ENCODE assay signal across 12 cellular contexts in genomic region chr5:80198920-80199319, GRCh38. TPM values are rescaled to one million over a fixed set of nuclear protein-coding genes. Genes with fewer than 3 reads are reported as not detected.
A peak's percentile ranks its signal among the peaks of the same experiment; 100 is the strongest.
DNase-seq lines count a peak whose midpoint lies in the region; FAIRE-seq and TF ChIP-seq lines count a peak whose summit lies in the region.
"Had no signal": no experiment of that assay in that cellular context is flagged by ENCODE, and none has a peak within 500 bp of the region (broad histone marks: within the 10 kb centered on the region; RNA-seq: fewer than 3 reads in every experiment).

No MANE protein-coding gene starts in this region.

- no peak for TF ChIP-seq EP300 in H1 (IDR thresholded peaks at IDR 0.05; ENCODE audit: borderline replicate concordance in 1 of 2, low read depth in 2 of 2, low read length in 2 of 2)

- no peak overlapping the region for H3K4ac ChIP-seq in H1 (replicated peaks; ENCODE audit: insufficient read length, low read depth, low read length)

- H4K91ac ChIP-seq in H1 (replicated peaks; ENCODE audit: insufficient read length, low read length), result no peak overlapping the region

- H2BK15ac ChIP-seq in H1 (ENCODE audit: low read length), result no peak overlapping the region

- 0 out of 2 replicates have a peak, but pooled peaks cover under 1% of the 10 kb centered on the region for H3F3A ChIP-seq in OCI-LY1 (ENCODE audit: insufficient read depth, low read length)

- peaks cover 41% of the 10 kb centered on the region for H3K79me2 ChIP-seq in OCI-LY1 (ENCODE audit: insufficient read depth, low read length)
- H3K79me2 ChIP-seq in H1 (ENCODE audit: control insufficient read depth in 1 of 2, insufficient read depth in 2 of 2, low read length in 2 of 2), result peaks cover 2 to 81% of the 10 kb centered on the region in 2 experiments

- H3K4me3 Mint-ChIP-seq in activated CD4-positive, alpha-beta T cell treated with anti-CD3 and anti-CD28 coated beads, Interleukin-2, amount 10 ng/mL, durations not matched to agents 24 days and 14 days, result no peak overlapping the region

- peaks cover 25% of the 10 kb centered on the region for H3K4me1 ChIP-seq in OCI-LY1 (ENCODE audit: insufficient read depth, low read length, severe bottlenecking)
- H3K4me1 ChIP-seq in H1 (replicated peaks in 1 of 4; ENCODE audit: control insufficient read depth in 3 of 4, insufficient read depth in 4 of 4, low read length in 3 of 4), result peaks cover under 1 to 9% (median 6%) of the 10 kb centered on the region in 4 experiments; a peak in 6 of 7 replicates
- H3K4me1 ChIP-seq in spleen, result peaks cover 0 to 41% (median 10%) of the 10 kb centered on the region in 6 donors

- H3K9ac ChIP-seq in OCI-LY1 (ENCODE audit: low read length) (no peak overlapping the region), H1 (replicated peaks in 1 of 4; ENCODE audit: extremely low read depth in 1 of 4, low read depth in 3 of 4, low read length in 3 of 4) (no peak overlapping the region; a peak in 1 of 7 replicates)

- CTCF ChIA-PET in H1 (lab: Charles Lee; ENCODE audit: partially characterized antibody), result interaction anchor here (1.2 kb wide), 1 partner anchor 115 kb away, joined by 3 read pairs; no protein-coding TSS in a partner anchor

- no peak for TF ChIP-seq CTCF in OCI-LY1 (IDR thresholded peaks at IDR 0.05; ENCODE audit: low read length)
- no peak for TF ChIP-seq CTCF in H1 (IDR thresholded peaks at IDR 0.05; ENCODE audit: control extremely low read depth in 1 of 3, insufficient read depth in 1 of 3, low read depth in 1 of 3, low read length in 3 of 3)
- TF ChIP-seq CTCF in spleen (IDR thresholded peaks at IDR 0.05 in 8 of 11, conservative IDR thresholded peaks at IDR 0.05 in 3 of 11), result no peak

- H3K23me2 ChIP-seq in H1 (ENCODE audit: low read depth, low read length), result no peaks in the 10 kb centered on the region

- H4K5ac ChIP-seq in H1 (ENCODE audit: insufficient read length, low read depth, low read length), result no peak overlapping the region

- H2BK20ac ChIP-seq in H1 (ENCODE audit: low read length), result no peak overlapping the region

- H3K18ac ChIP-seq in H1 (ENCODE audit: extremely low read depth, low read length), result no peak overlapping the region

- H3K4me3 ChIP-seq in OCI-LY1 (ENCODE audit: low read depth, low read length, poor library complexity, severe bottlenecking) (no peak overlapping the region), H1 (ENCODE audit: extremely low read depth in 1 of 4, insufficient read depth in 2 of 4, low read depth in 3 of 4, low read length in 4 of 4) (no peak overlapping the region), spleen (no peak overlapping the region)

- H3K27me3 ChIP-seq in OCI-LY1 (ENCODE audit: insufficient read depth, low read length) (no peaks in the 10 kb centered on the region), H1 (replicated peaks in 1 of 4; ENCODE audit: control insufficient read depth in 3 of 4, extremely low read depth in 1 of 4, insufficient read depth in 3 of 4, low read length in 3 of 4) (no peaks in the 10 kb centered on the region), spleen (replicated peaks in 1 of 7) (no peaks in the 10 kb centered on the region)

- H3K23ac ChIP-seq in H1 (ENCODE audit: insufficient read length), result no peak overlapping the region

- no peak overlapping the region; the same call in 1 of the 2 replicates for H2AK5ac ChIP-seq in H1 (ENCODE audit: low read depth, low read length)

- H2BK5ac ChIP-seq in H1 (ENCODE audit: low read depth, low read length), result 0 out of 2 replicates have a peak overlapping the region, but pooled peaks have one; percentile 15

- TF ChIP-seq POLR2A in H1 (IDR thresholded peaks at IDR 0.05; ENCODE audit: control extremely low read depth in 1 of 2, low read depth in 2 of 2, low read length in 2 of 2) (no peak), spleen (IDR thresholded peaks at IDR 0.05) (no peak)

- no peak for FAIRE-seq in H1 (lab: Jason Lieb, UNC)
- FAIRE-seq: A204.1 had no signal

- H3K36me3 ChIP-seq in OCI-LY1 (ENCODE audit: insufficient read depth, low read length) (peaks cover 74% of the 10 kb centered on the region), H1 (ENCODE audit: control insufficient read depth in 2 of 4, insufficient read depth in 4 of 4, low read length in 3 of 4) (peaks cover 4 to 27% (median 14%) of the 10 kb centered on the region in 4 experiments; a peak in 7 of 8 replicates), spleen (peaks cover 0 to 44% (median 9%) of the 10 kb centered on the region in 6 donors)

- H3K9me2 ChIP-seq in OCI-LY1 (ENCODE audit: low read depth, low read length), result no peaks in the 10 kb centered on the region

- H3K4me1 Mint-ChIP-seq in activated CD4-positive, alpha-beta T cell treated with anti-CD3 and anti-CD28 coated beads, Interleukin-2, amount 10 ng/mL, durations not matched to agents 24 days and 14 days, result peaks cover 38% of the 10 kb centered on the region

- H3K79me1 ChIP-seq in H1 (ENCODE audit: low read depth, low read length), result peaks cover 13% of the 10 kb centered on the region

- no peak overlapping the region for H2BK12ac ChIP-seq in H1 (ENCODE audit: low read depth, low read length)

- no peak overlapping the region for H4K8ac ChIP-seq in H1 (ENCODE audit: extremely low read depth, insufficient read depth, low read length)

- no peak for DNase-seq in activated CD4-positive, alpha-beta T cell treated with anti-CD3 and anti-CD28 coated beads, Interleukin-2, amount 10 ng/mL, durations not matched to agents 24 days and 14 days
- no peak for DNase-seq in activated CD4-positive, alpha-beta T cell treated with anti-CD3 and anti-CD28 coated beads, Interleukin-2, amount 50 U/mL, for 1 hour
- no peak for DNase-seq in H1 (ENCODE audit: low read depth in 1 of 2, low spot score in 2 of 2)
- no peak for DNase-seq in spleen
- no peak for DNase-seq in cerebellum (ENCODE audit: low spot score)
- DNase-seq in DMS153 (lab: John Stamatoyannopoulos, UW), result no peak
- no peak for DNase-seq in NCI-H345 (lab: John Stamatoyannopoulos, UW)
- DNase-seq: activated CD4-positive, alpha-beta T cell treated with anti-CD3 and anti-CD28 coated beads for 4 hours; foreskin fibroblast; OCI-M1 had no signal

- POLR2A ChIA-PET in H1 (lab: Charles Lee; ENCODE audit: partially characterized antibody), result no interaction called here

- intact Hi-C loops in activated CD4-positive, alpha-beta T cell treated with anti-CD3 and anti-CD28 coated beads, Interleukin-2, amount 10 ng/mL, durations not matched to agents 24 days and 14 days (cut with micrococcal nuclease), result loop anchor here (10.0 kb wide), 1 partner anchor 456 kb away; the partner anchor contains the start of genes DHFR and MSH3
- intact Hi-C loops in spleen (cut with DNase I; ENCODE audit: low total_unique reads), result no loop called here

- H2BK120ac ChIP-seq in H1 (replicated peaks; ENCODE audit: low read depth, low read length), result no peak overlapping the region

- H3K4me2 ChIP-seq in OCI-LY1 (ENCODE audit: low read length) (no peak overlapping the region), H1 (ENCODE audit: insufficient read depth in 1 of 2, low read depth in 2 of 2, low read length in 2 of 2) (no peak overlapping the region)

- peak overlapping the region; percentile 36 for H3K27ac Mint-ChIP-seq in activated CD4-positive, alpha-beta T cell treated with anti-CD3 and anti-CD28 coated beads, Interleukin-2, amount 10 ng/mL, durations not matched to agents 24 days and 14 days

- H2AFZ ChIP-seq in OCI-LY1 (ENCODE audit: low read length), result no peak overlapping the region
- H2AFZ ChIP-seq in H1 (ENCODE audit: low read length), result no peak overlapping the region

- H4K20me1 ChIP-seq in OCI-LY1 (ENCODE audit: insufficient read depth, low read length), result no peaks in the 10 kb centered on the region
- H4K20me1 ChIP-seq in H1 (replicated peaks in 1 of 2; ENCODE audit: control insufficient read depth in 1 of 2, insufficient read depth in 2 of 2, low read length in 2 of 2), result peaks cover 1 to 2% of the 10 kb centered on the region in 2 experiments

- no peaks in the 10 kb centered on the region for H3K9me3 ChIP-seq in OCI-LY1 (ENCODE audit: low read length)
- no peaks in the 10 kb centered on the region for H3K9me3 ChIP-seq in H1 (ENCODE audit: insufficient read depth in 2 of 2, low read depth in 1 of 2, low read length in 1 of 2)
- H3K9me3 ChIP-seq in spleen, result no peaks in the 10 kb centered on the region

- 100% methylated on average over 3 of the region's 3 CpGs; no CpG with 5 or more reads in 1 of the 2 experiments for WGBS in H1 (ENCODE audit: extremely low coverage in 1 of 2, insufficient coverage in 1 of 2, insufficient read length in 1 of 2, insufficient replicate concordance in 2 of 2, low coverage in 1 of 2, low lambda C conversion rate in 2 of 2, missing lambda C conversion rate in 1 of 2), 2 experiments
- WGBS in spleen, 5 donors, result 89 to 95% (median 92%) methylated on average over 3 of the region's 3 CpGs

- no peak for TF ChIP-seq RAD21 in H1 (IDR thresholded peaks at IDR 0.05 in 1 of 2, conservative IDR thresholded peaks at IDR 0.05 in 1 of 2; ENCODE audit: low read depth in 2 of 2, low read length in 2 of 2)

- no peaks in the 10 kb centered on the region for H3K27me3 Mint-ChIP-seq in activated CD4-positive, alpha-beta T cell treated with anti-CD3 and anti-CD28 coated beads, Interleukin-2, amount 10 ng/mL, durations not matched to agents 24 days and 14 days

- H3K14ac ChIP-seq in H1 (ENCODE audit: insufficient read length), result no peak overlapping the region

- H3K27ac ChIP-seq in OCI-LY1 (ENCODE audit: low read depth, low read length, poor library complexity, severe bottlenecking), result peak overlapping the region; percentile 22
- no peak overlapping the region; the same call in 1 of the 2 replicates for H3K27ac ChIP-seq in H1 (ENCODE audit: low read depth, low read length)
- peak overlapping the region in 5 of 8 donors; percentile 20 to 51 (median 48) for H3K27ac ChIP-seq in spleen

- H3K36me3 Mint-ChIP-seq in activated CD4-positive, alpha-beta T cell treated with anti-CD3 and anti-CD28 coated beads, Interleukin-2, amount 10 ng/mL, durations not matched to agents 24 days and 14 days (ENCODE audit: low read depth), result peaks cover 53% of the 10 kb centered on the region

- H3K9me3 Mint-ChIP-seq in activated CD4-positive, alpha-beta T cell treated with anti-CD3 and anti-CD28 coated beads, Interleukin-2, amount 10 ng/mL, durations not matched to agents 24 days and 14 days, result no peaks in the 10 kb centered on the region

- no peak overlapping the region for H3K56ac ChIP-seq in H1 (replicated peaks; ENCODE audit: insufficient read length, low read depth, low read length)

RNA-seq across cellular contexts. Expression of gene SERINC5, which starts 56.9 kb away (rescaled TPM):
- total RNA-seq in activated CD4-positive, alpha-beta T cell treated with anti-CD3 and anti-CD28 coated beads, Interleukin-2, amount 10 ng/mL, durations not matched to agents 24 days and 14 days, result 19.2 and 21.3 TPM in 2 replicates
- 144 and 149 TPM in 2 replicates for total RNA-seq in H1 (2021; fragmentation: NEBNext Ultra II Directional; extraction: Animal tissue kit (Norgen Biotek cat#: 25700))
- polyA plus RNA-seq in H1 (2011; rRNA removed), result 27.2 and 32.2 TPM in 2 replicates
- polyA plus RNA-seq in H1 (2011; cell fraction: cytosol; rRNA removed), result 34.6 TPM
- 31.3 TPM for polyA plus RNA-seq in H1 (2011; cell fraction: nucleus; rRNA removed)
- 36.8 to 55.0 TPM (median 47.7 TPM) in 4 replicates for polyA plus RNA-seq in H1 (2012, experiment 1 of 2)
- polyA plus RNA-seq in H1 (2012, experiment 2 of 2), result 5.6 TPM
- 97.2 TPM for polyA plus RNA-seq in H1 (2013, experiment 1 of 2)
- polyA plus RNA-seq in H1 (2013, experiment 2 of 2), result 109 TPM
- polyA minus RNA-seq in H1 (2011; rRNA and poly(A)+ RNA removed), result 121 and 134 TPM in 2 replicates
- polyA minus RNA-seq in H1 (2011; cell fraction: cytosol; rRNA and poly(A)+ RNA removed), result 58.9 TPM
- polyA minus RNA-seq in H1 (2011; cell fraction: nucleus; rRNA and poly(A)+ RNA removed), result 62.1 TPM
- 10 to 100 TPM; 16.9 to 29.8 (median 25.5) TPM for total RNA-seq in spleen
- 1 to 10 TPM; 1.5 to 2.7 (median 2.1) TPM for polyA plus RNA-seq in spleen
- 30.7 TPM for total RNA-seq in cerebellum
